ENCODE assay signal across 8 cellular contexts in genomic region chr10:102066421-102067068, GRCh38. TPM values are rescaled to one million over a fixed set of nuclear protein-coding genes. Genes with fewer than 3 reads are reported as not detected.
DNase-seq lines count a peak whose midpoint lies in the region; ATAC-seq and TF ChIP-seq lines count a peak whose summit lies in the region.

No MANE protein-coding gene starts in this region.

- H3K4me3 Mint-ChIP-seq in mesothelial cell of epicardium: peak overlapping the region; percentile 83

- no peaks in the 10 kb centered on the region for H3K9me3 Mint-ChIP-seq in mesothelial cell of epicardium

- H3K27ac Mint-ChIP-seq in mesothelial cell of epicardium: no peak overlapping the region

- peaks cover 9% of the 10 kb centered on the region for H3K4me1 Mint-ChIP-seq in mesothelial cell of epicardium

- peaks cover 12% of the 10 kb centered on the region for H3K27me3 Mint-ChIP-seq in mesothelial cell of epicardium (ENCODE audit: low read depth)

- no peaks in the 10 kb centered on the region for H3K27me3 ChIP-seq in ascending aorta

- H3K27ac ChIP-seq in 22Rv1: peak overlapping the region; percentile 82
- no peak overlapping the region for H3K27ac ChIP-seq in ascending aorta
- H3K27ac ChIP-seq in caudate nucleus (ENCODE audit: low read depth, low read length): no peak overlapping the region

- H3K4me3 ChIP-seq in ascending aorta: peak overlapping the region; percentile 76 to 94

- CTCF ChIA-PET in HEK293T (lab: Yijun Ruan, JAX): interaction anchor here (0.7 to 1.2 kb wide), 3 partner anchors 14 to 226 kb away, joined by 3 read pairs; no protein-coding TSS in a partner anchor

- peaks cover 2% of the 10 kb centered on the region for H3K36me3 Mint-ChIP-seq in mesothelial cell of epicardium

- H3K9me3 ChIP-seq in ascending aorta: no peaks in the 10 kb centered on the region

- H3K4me1 ChIP-seq in ascending aorta: peaks cover 16 to 23% of the 10 kb centered on the region in 2 donors

- intact Hi-C loops in ascending aorta (cut with DNase I): loop anchor here (5.0 kb wide), 1 partner anchor 714 kb away; the partner anchor contains the start of gene BTRC

- DNase-seq in HEK293T (ENCODE audit: extremely low spot score) (peak; percentile 4), ascending aorta (ENCODE audit: low spot score in 2 of 2) (no peak), mesothelial cell of epicardium (ENCODE audit: low spot score in 2 of 2, unreplicated experiment in 2 of 2) (no peak), T1000 (lab: John Stamatoyannopoulos, UW) (no peak), epidermal melanocyte (ENCODE audit: insufficient read length, low spot score) (no peak), caudate nucleus (lab: John Stamatoyannopoulos, UW) (no peak)

- TF ChIP-seq CTCF in 22Rv1 (IDR thresholded peaks at IDR 0.05) (no peak), ascending aorta (IDR thresholded peaks at IDR 0.05) (no peak), mesothelial cell of epicardium (IDR thresholded peaks at IDR 0.05; ENCODE audit: unreplicated experiment) (no peak)

- no peak for ATAC-seq in GM18498 (IDR thresholded peaks at IDR 0.05; ENCODE audit: unreplicated experiment)

- peaks cover 3 to 9% of the 10 kb centered on the region in 2 donors for H3K36me3 ChIP-seq in ascending aorta

- POLR2A ChIA-PET in HEK293T (lab: Yijun Ruan, JAX): interaction anchor here (1.0 to 1.1 kb wide), 4 partner anchors 9 to 225 kb away, joined by 3 to 4 read pairs (median 4); no protein-coding TSS in a partner anchor

TF ChIP-seq in HEK293T, 16 proteins besides CTCF, POLR2A, EP300 and RAD21:
- TF ChIP-seq ZNF384 (IDR thresholded peaks at IDR 0.05): no peak
- no peak for TF ChIP-seq FOXK2 (IDR thresholded peaks at IDR 0.05)
- TF ChIP-seq BHLHE40 (IDR thresholded peaks at IDR 0.05; ENCODE audit: borderline replicate concordance): no peak

RNA-seq across cellular contexts. Expression of gene HPS6, which starts 1.4 kb away (rescaled TPM):
- total RNA-seq in ascending aorta: 39.9 TPM
- 14.2 to 15.2 TPM (median 14.5 TPM) in 3 replicates for total RNA-seq in mesothelial cell of epicardium

RNA-seq across cellular contexts. Expression of gene ARMH3, which starts 10.6 kb away (rescaled TPM):
- total RNA-seq in ascending aorta: 4.5 TPM
- 21.8 to 26.6 TPM (median 26.5 TPM) in 3 replicates for total RNA-seq in mesothelial cell of epicardium

RNA-seq across cellular contexts. Expression of gene LDB1, which starts 53.6 kb away (rescaled TPM):
- total RNA-seq in ascending aorta (29.8 TPM), mesothelial cell of epicardium (178 to 185 TPM (median 183 TPM) in 3 replicates)
